In the genomic region with DNA sequence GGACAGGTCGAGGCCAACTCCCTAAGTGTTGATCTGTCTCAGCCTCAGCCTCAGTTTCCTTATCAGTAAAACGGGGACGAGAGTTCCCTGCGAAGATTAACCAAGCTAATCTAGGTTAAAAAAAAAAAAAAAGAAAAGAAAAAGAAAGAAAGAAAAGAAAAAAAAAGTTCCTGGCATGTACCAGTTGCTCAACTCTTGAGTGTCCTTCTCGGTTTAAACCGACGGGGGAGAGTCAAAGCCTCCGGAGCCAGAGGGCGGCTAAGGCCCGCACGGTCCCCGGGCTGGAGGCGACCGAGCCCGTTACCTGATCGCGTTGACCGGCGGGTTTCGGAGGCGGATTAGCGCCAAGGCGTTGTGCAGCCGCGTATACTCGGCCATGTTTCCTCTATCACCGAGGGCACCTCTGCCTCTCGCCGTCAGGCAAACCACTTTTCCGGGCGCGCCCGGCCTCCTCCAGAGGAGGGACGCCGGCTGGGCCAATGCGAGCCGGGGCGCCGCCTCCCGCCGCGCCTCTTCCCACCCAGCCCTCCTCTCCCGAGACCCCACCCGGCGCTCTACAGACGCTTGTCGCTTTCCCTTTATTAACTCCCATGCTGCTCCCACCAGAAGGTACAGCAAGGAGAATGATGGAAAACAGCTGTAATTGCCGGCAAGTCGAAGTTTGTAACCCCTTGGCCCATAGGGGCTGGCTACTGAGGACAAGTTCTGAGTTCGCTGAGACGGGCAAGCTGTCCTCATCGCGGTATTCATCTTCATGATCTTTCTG, we compare ENCODE assay signal across 9 cellular contexts. TPM values are rescaled to one million over a fixed set of nuclear protein-coding genes. Genes with fewer than 3 reads are reported as not detected.
DNase-seq lines count a peak whose midpoint lies in the region; ATAC-seq, FAIRE-seq and TF ChIP-seq lines count a peak whose summit lies in the region.
"Had no signal": no experiment of that assay in that cellular context is flagged by ENCODE, and none has a peak within 500 bp of the region (broad histone marks: within the 10 kb centered on the region; RNA-seq: fewer than 3 reads in every experiment).

A gene (minus strand): TSS at position 405 of the 766 bp plus-strand sequence. CDS start 27 bp downstream, at position 378.

- DNase-seq in A172 (ENCODE audit: low spot score) (peak; percentile 11), HL-60 (ENCODE audit: low read depth in 1 of 2, low spot score in 1 of 2) (peak in 1 of 2 experiments; percentile 34), RPMI7951 (ENCODE audit: low read depth) (peak; percentile 84), activated gamma-delta T cell treated with Interleukin-2 at 50 U/mL for 16 hours (peak; percentile 47), frontal cortex (ENCODE audit: low spot score in 2 of 2) (peak; percentile 37 to 72), nucleus accumbens (lab: John Stamatoyannopoulos, UW) (peak in 41 of 56 donors; percentile 2 to 64 (median 22))
- DNase-seq: DND-41 had no signal

- peak within 1 kb of the TSS; percentile 24 for H3K4me3 ChIP-seq in HL-60 (replicated peaks; ENCODE audit: insufficient read depth, low read length)

- no peak for FAIRE-seq in frontal cortex (lab: Jason Lieb, UNC)

- no peaks in the 10 kb centered on the region for H3K27me3 ChIP-seq in HL-60 (ENCODE audit: insufficient read depth, poor library complexity, severe bottlenecking)

- TF ChIP-seq CTCF in HL-60 (IDR thresholded peaks at IDR 0.05; ENCODE audit: insufficient read depth, low read length) = no peak
- no peak for TF ChIP-seq CTCF in subcutaneous adipose tissue (IDR thresholded peaks at IDR 0.05; ENCODE audit: low read depth)

- peak; percentile 48 for ATAC-seq in GM18909 (IDR thresholded peaks at IDR 0.05; ENCODE audit: poor library complexity, unreplicated experiment)

- no peak within 1 kb of the TSS for H3K27ac ChIP-seq in HL-60 (replicated peaks)

RNA-seq across cellular contexts. Expression of the gene that starts here (rescaled TPM):
- 2.3 and 10.2 TPM in 2 replicates for total RNA-seq in A172 (2014; rRNA removed; shearing (Covaris generic))
- total RNA-seq in RPMI7951 (2014; rRNA removed; shearing (Covaris generic)) = 13.4 and 14.8 TPM in 2 replicates
- 1.2 TPM for total RNA-seq in frontal cortex
- total RNA-seq in subcutaneous adipose tissue = 10 to 100 TPM; 12.3 to 23.8 (median 12.6) TPM
